ENCODE assay signal across 16 cellular contexts in genomic region chr2:233311241-233311926, GRCh38. TPM values are rescaled to one million over a fixed set of nuclear protein-coding genes. Genes with fewer than 3 reads are reported as not detected.
DNase-seq lines count a peak whose midpoint lies in the region; ATAC-seq and TF ChIP-seq lines count a peak whose summit lies in the region.
"Had no signal": no experiment of that assay in that cellular context is flagged by ENCODE, and none has a peak within 500 bp of the region (broad histone marks: within the 10 kb centered on the region; RNA-seq: fewer than 3 reads in every experiment).

No MANE protein-coding gene starts in this region.

- peaks cover 46% of the 10 kb centered on the region for H3K4me1 ChIP-seq in BLaER1
- no peaks in the 10 kb centered on the region for H3K4me1 ChIP-seq in endodermal cell (ENCODE audit: control insufficient read depth, insufficient read depth, low read length)
- H3K4me1 ChIP-seq in neuronal stem cell (ENCODE audit: control insufficient read depth in 2 of 2, insufficient read depth in 1 of 2, low read depth in 1 of 2, low read length in 2 of 2): peaks cover 0 to 2% of the 10 kb centered on the region in 2 donors
- H3K4me1 ChIP-seq in sigmoid colon: no peaks in the 10 kb centered on the region

- H3K18ac ChIP-seq in neuronal stem cell (ENCODE audit: low read length): peak overlapping the region; percentile 38

- H3K4me3 Mint-ChIP-seq in endodermal cell: no peak overlapping the region
- H3K4me3 Mint-ChIP-seq: CD4-positive, CD25-positive, alpha-beta regulatory T cell had no signal

- no peak overlapping the region for H4K8ac ChIP-seq in neuronal stem cell (ENCODE audit: low read depth, low read length)

- no peak overlapping the region for H3K23ac ChIP-seq in neuronal stem cell (ENCODE audit: low read depth, low read length, poor library complexity)

- no peak for TF ChIP-seq POLR2A in sigmoid colon (IDR thresholded peaks at IDR 0.05)

- H4K20me1 ChIP-seq in BLaER1: no peaks in the 10 kb centered on the region

- H3K4me1 Mint-ChIP-seq in endodermal cell: no peaks in the 10 kb centered on the region

- no peak for TF ChIP-seq EP300 in sigmoid colon (IDR thresholded peaks at IDR 0.05)

- ATAC-seq in HG02571 (IDR thresholded peaks at IDR 0.05; ENCODE audit: unreplicated experiment): no peak
- ATAC-seq in GM18867 (IDR thresholded peaks at IDR 0.05; ENCODE audit: unreplicated experiment): no peak

- no peak overlapping the region for H2BK12ac ChIP-seq in neuronal stem cell (ENCODE audit: low read length)

- no peak overlapping the region for H3K4ac ChIP-seq in neuronal stem cell (ENCODE audit: low read length)

- H3K27me3 ChIP-seq in BLaER1: no peaks in the 10 kb centered on the region
- H3K27me3 ChIP-seq in endodermal cell (ENCODE audit: control insufficient read depth, insufficient read depth, low read length, poor library complexity, severe bottlenecking): no peaks in the 10 kb centered on the region
- peaks cover 0 to 69% (median 0%) of the 10 kb centered on the region in 3 experiments for H3K27me3 ChIP-seq in neuronal stem cell (ENCODE audit: control insufficient read depth in 3 of 3, insufficient read depth in 3 of 3, low read depth in 1 of 3, low read length in 3 of 3)
- H3K27me3 ChIP-seq in sigmoid colon: no peaks in the 10 kb centered on the region

- intact Hi-C loops in sigmoid colon (cut with DNase I): no loop called here

- no peak overlapping the region for H2BK5ac ChIP-seq in neuronal stem cell (ENCODE audit: low read length)

- H2BK120ac ChIP-seq in neuronal stem cell (ENCODE audit: low read depth, low read length): no peak overlapping the region

- H3K27ac Mint-ChIP-seq in endodermal cell: no peak overlapping the region

- peak overlapping the region; percentile 38 for H3K14ac ChIP-seq in neuronal stem cell (ENCODE audit: low read length)

- TF ChIP-seq CTCF in endodermal cell (conservative IDR thresholded peaks at IDR 0.05): peak; percentile 41
- TF ChIP-seq CTCF in sigmoid colon (IDR thresholded peaks at IDR 0.05): no peak

- H3K79me1 ChIP-seq in neuronal stem cell (ENCODE audit: low read depth, low read length): no peaks in the 10 kb centered on the region

- DNase-seq in RPMI7951 (ENCODE audit: low read depth) (peak; percentile 8), endodermal cell (no peak), neuronal stem cell (ENCODE audit: low spot score) (no peak), sigmoid colon (no peak)
- DNase-seq: CD4-positive, CD25-positive, alpha-beta regulatory T cell; HCEC 1CT; KG1; NCI-H1436; NCI-H2029; NCI-H2171; NCI-H446 treated with DMSO at 0.1 percent for 48 hours; NCI-H748 treated with DMSO at 0.1 percent for 48 hours had no signal

- H3K27ac ChIP-seq in BLaER1: no peak overlapping the region
- H3K27ac ChIP-seq in endodermal cell (ENCODE audit: low read depth, low read length): no peak overlapping the region
- H3K27ac ChIP-seq in neuronal stem cell (replicated peaks; ENCODE audit: low read length): no peak overlapping the region
- H3K27ac ChIP-seq in sigmoid colon: no peak overlapping the region

- no peak overlapping the region for H4K91ac ChIP-seq in neuronal stem cell (ENCODE audit: low read depth, low read length, poor library complexity)

- H3K4me3 ChIP-seq in BLaER1: no peak overlapping the region
- no peak overlapping the region for H3K4me3 ChIP-seq in endodermal cell (ENCODE audit: low read length)
- no peak overlapping the region for H3K4me3 ChIP-seq in neuronal stem cell (ENCODE audit: low read length in 2 of 2)
- no peak overlapping the region for H3K4me3 ChIP-seq in sigmoid colon

- no peaks in the 10 kb centered on the region for H3K9me3 Mint-ChIP-seq in endodermal cell
- H3K9me3 Mint-ChIP-seq: CD4-positive, CD25-positive, alpha-beta regulatory T cell had no signal

- no peak overlapping the region for H2AK5ac ChIP-seq in neuronal stem cell (ENCODE audit: low read depth, low read length)

- H3K4me2 ChIP-seq in BLaER1 (peak overlapping the region; percentile 41), neuronal stem cell (ENCODE audit: insufficient read depth, low read length, poor library complexity, severe bottlenecking) (no peak overlapping the region)

- no peak overlapping the region for H2BK15ac ChIP-seq in neuronal stem cell (ENCODE audit: low read length)

- H2AFZ ChIP-seq in neuronal stem cell (ENCODE audit: low read length): no peak overlapping the region

- no peaks in the 10 kb centered on the region for H3K36me3 Mint-ChIP-seq in endodermal cell (ENCODE audit: low read depth)

- H3K9me3 ChIP-seq in BLaER1 (0 out of 2 replicates have a peak, but pooled peaks cover 4% of the 10 kb centered on the region), endodermal cell (ENCODE audit: control insufficient read depth, low read length) (no peaks in the 10 kb centered on the region), neuronal stem cell (replicated peaks in 1 of 2; ENCODE audit: control insufficient read depth in 2 of 2, insufficient read depth in 1 of 2, low read depth in 1 of 2, low read length in 2 of 2) (no peaks in the 10 kb centered on the region), sigmoid colon (no peaks in the 10 kb centered on the region)

- WGBS in endodermal cell (ENCODE audit: insufficient coverage in 1 of 2, insufficient read length in 1 of 2), 2 experiments: 98 to 100% methylated on average over 3 to 9 of the region's 11 CpGs
- no CpG with 5 or more reads among the region's 11 CpGs for WGBS in neuronal stem cell (ENCODE audit: extremely low coverage in 2 of 2, insufficient read length in 2 of 2, insufficient replicate concordance in 1 of 2), 2 donors
- 88 to 89% methylated on average over 11 of the region's 11 CpGs for WGBS in sigmoid colon, 2 donors

- no peak overlapping the region for H3K9ac ChIP-seq in BLaER1
- no peak overlapping the region for H3K9ac ChIP-seq in endodermal cell (ENCODE audit: extremely low read depth, low read length, poor library complexity, severe bottlenecking)
- H3K9ac ChIP-seq in neuronal stem cell (ENCODE audit: low read depth, low read length, poor library complexity): peak overlapping the region; percentile 4

- H3K27me3 Mint-ChIP-seq in endodermal cell (ENCODE audit: insufficient read depth): no peaks in the 10 kb centered on the region
- H3K27me3 Mint-ChIP-seq: CD4-positive, CD25-positive, alpha-beta regulatory T cell had no signal

- H3K36me3 ChIP-seq in BLaER1 (no peaks in the 10 kb centered on the region), endodermal cell (ENCODE audit: control insufficient read depth, insufficient read depth, low read length) (no peaks in the 10 kb centered on the region), neuronal stem cell (replicated peaks in 1 of 2; ENCODE audit: control insufficient read depth in 2 of 2, insufficient read depth in 2 of 2, low read length in 2 of 2) (no peaks in the 10 kb centered on the region), sigmoid colon (no peaks in the 10 kb centered on the region)

RNA-seq across cellular contexts. Expression of gene SAG, which starts 3.8 kb away (rescaled TPM):
- 0.12 TPM in 1 of 2 replicates, not detected in the other for total RNA-seq in RPMI7951 (2014; rRNA removed; shearing (Covaris generic))
- total RNA-seq in endodermal cell: not detected
- polyA plus RNA-seq in endodermal cell (2013, experiment 1 of 2): not detected
- not detected for polyA plus RNA-seq in endodermal cell (2013, experiment 2 of 2)
- not detected for polyA plus RNA-seq in neuronal stem cell (2013, experiment 1 of 2)
- not detected for polyA plus RNA-seq in neuronal stem cell (2013, experiment 2 of 2)
- total RNA-seq in sigmoid colon: not detected
- not detected for polyA plus RNA-seq in sigmoid colon
- total RNA-seq: SK-MEL-5 had no signal
- polyA plus RNA-seq: CD4-positive, CD25-positive, alpha-beta regulatory T cell had no signal

RNA-seq across cellular contexts. Expression of gene DGKD, which starts 42.9 kb away (rescaled TPM):
- total RNA-seq in RPMI7951 (2014; rRNA removed; shearing (Covaris generic)): 26.3 and 28.0 TPM in 2 replicates
- total RNA-seq in endodermal cell (10 to 100 TPM; 39.2 to 46.9 TPM), sigmoid colon (10 to 100 TPM; 10.7 to 20.6 (median 16.0) TPM)
- polyA plus RNA-seq in endodermal cell (2013, experiment 1 of 2): 27.4 TPM
- polyA plus RNA-seq in endodermal cell (2013, experiment 2 of 2): 22.4 TPM
- 15.2 TPM for polyA plus RNA-seq in neuronal stem cell (2013, experiment 1 of 2)
- polyA plus RNA-seq in neuronal stem cell (2013, experiment 2 of 2): 15.9 TPM
- polyA plus RNA-seq in sigmoid colon: 10 to 100 TPM; 15.6 to 67.0 (median 19.7) TPM

RNA-seq across cellular contexts. Expression of gene ATG16L1, which starts 59.9 kb away (rescaled TPM):
- 51.3 and 60.2 TPM in 2 replicates for total RNA-seq in RPMI7951 (2014; rRNA removed; shearing (Covaris generic))
- total RNA-seq in endodermal cell (10 to 100 TPM; 29.6 to 31.6 TPM), sigmoid colon (10 to 100 TPM; 19.6 to 37.3 (median 32.4) TPM)
- polyA plus RNA-seq in endodermal cell (2013, experiment 1 of 2): 14.3 TPM
- 13.9 TPM for polyA plus RNA-seq in endodermal cell (2013, experiment 2 of 2)
- polyA plus RNA-seq in neuronal stem cell (2013, experiment 1 of 2): 11.9 TPM
- polyA plus RNA-seq in neuronal stem cell (2013, experiment 2 of 2): 11.6 TPM
- 10 to 100 TPM; 16.2 to 19.2 (median 18.2) TPM for polyA plus RNA-seq in sigmoid colon
